In genomic region chr2:162929571-162929970, GRCh38 we compare ENCODE assay signal across 21 cellular contexts.
A peak's percentile ranks its signal among the peaks of the same experiment; 100 is the strongest.
DNase-seq lines count a peak whose midpoint lies in the region; ATAC-seq and TF ChIP-seq lines count a peak whose summit lies in the region.
"Had no signal": no experiment of that assay in that cellular context is flagged by ENCODE, and none has a peak within 500 bp of the region (broad histone marks: within the 10 kb centered on the region; RNA-seq: fewer than 3 reads in every experiment).

No MANE protein-coding gene starts in this region.

- H3K27ac Mint-ChIP-seq in Calu3 (ENCODE audit: unreplicated experiment) = no peak overlapping the region
- no peak overlapping the region for H3K27ac Mint-ChIP-seq in activated CD4-positive, alpha-beta T cell treated with anti-CD3 and anti-CD28 coated beads, Interleukin-2, amount 10 ng/mL, durations not matched to agents 7 days and 5 days
- H3K27ac Mint-ChIP-seq: activated CD4-positive, alpha-beta memory T cell treated with anti-CD3 and anti-CD28 coated beads, Interleukin-2, amount 10 ng/mL, durations not matched to agents 7 days and 5 days; H9 had no signal

- intact Hi-C loops in Calu3 (cut with micrococcal nuclease; ENCODE audit: unreplicated experiment) = no loop called here

- H3K4me1 Mint-ChIP-seq in Calu3 (ENCODE audit: low read depth, unreplicated experiment) = peaks cover 33% of the 10 kb centered on the region
- no peaks in the 10 kb centered on the region for H3K4me1 Mint-ChIP-seq in activated CD4-positive, alpha-beta T cell treated with anti-CD3 and anti-CD28 coated beads, Interleukin-2, amount 10 ng/mL, durations not matched to agents 7 days and 5 days
- H3K4me1 Mint-ChIP-seq: activated CD4-positive, alpha-beta memory T cell treated with anti-CD3 and anti-CD28 coated beads, Interleukin-2, amount 10 ng/mL, durations not matched to agents 7 days and 5 days; H9 had no signal

- BruUV-seq in Calu3 (replicated peaks; lab: Mats Ljungman, UMichigan) = no TSS peak

- H3K4me3 Mint-ChIP-seq in Calu3 (ENCODE audit: low read depth, unreplicated experiment) = no peak overlapping the region
- H3K4me3 Mint-ChIP-seq in activated CD4-positive, alpha-beta T cell treated with anti-CD3 and anti-CD28 coated beads, Interleukin-2, amount 10 ng/mL, durations not matched to agents 7 days and 5 days = no peak overlapping the region
- H3K4me3 Mint-ChIP-seq: activated CD4-positive, alpha-beta memory T cell treated with anti-CD3 and anti-CD28 coated beads, Interleukin-2, amount 10 ng/mL, durations not matched to agents 7 days and 5 days; H9 had no signal

- peaks cover 3% of the 10 kb centered on the region for H3K9me3 Mint-ChIP-seq in Calu3 (ENCODE audit: low read depth, unreplicated experiment)
- no peaks in the 10 kb centered on the region for H3K9me3 Mint-ChIP-seq in activated CD4-positive, alpha-beta T cell treated with anti-CD3 and anti-CD28 coated beads, Interleukin-2, amount 10 ng/mL, durations not matched to agents 7 days and 5 days
- H3K9me3 Mint-ChIP-seq: activated CD4-positive, alpha-beta memory T cell treated with anti-CD3 and anti-CD28 coated beads, Interleukin-2, amount 10 ng/mL, durations not matched to agents 7 days and 5 days had no signal

- no peaks in the 10 kb centered on the region for H3K36me3 Mint-ChIP-seq in Calu3 (ENCODE audit: insufficient read depth, unreplicated experiment)
- H3K36me3 Mint-ChIP-seq in activated CD4-positive, alpha-beta T cell treated with anti-CD3 and anti-CD28 coated beads, Interleukin-2, amount 10 ng/mL, durations not matched to agents 7 days and 5 days (ENCODE audit: low read depth) = no peaks in the 10 kb centered on the region

- H3K27me3 Mint-ChIP-seq in Calu3 (ENCODE audit: unreplicated experiment) = no peaks in the 10 kb centered on the region
- H3K27me3 Mint-ChIP-seq in activated CD4-positive, alpha-beta T cell treated with anti-CD3 and anti-CD28 coated beads, Interleukin-2, amount 10 ng/mL, durations not matched to agents 7 days and 5 days = no peaks in the 10 kb centered on the region
- H3K27me3 Mint-ChIP-seq: activated CD4-positive, alpha-beta memory T cell treated with anti-CD3 and anti-CD28 coated beads, Interleukin-2, amount 10 ng/mL, durations not matched to agents 7 days and 5 days had no signal

- H3K27ac ChIP-seq in epithelial cell of prostate = peak overlapping the region; percentile 88
- H3K27ac ChIP-seq: cardiac muscle cell, RWPE1, thyroid gland had no signal

- peak; percentile 52 for DNase-seq in DMS79 (lab: John Stamatoyannopoulos, UW)
- peak; percentile 35 for DNase-seq in NCI-H226
- no peak for DNase-seq in epithelial cell of prostate (ENCODE audit: low read depth, low spot score)
- peak; percentile 74 for DNase-seq in renal cortical epithelial cell (ENCODE audit: low read depth)
- no peak for DNase-seq in dermis blood vessel endothelial cell
- DNase-seq in Calu3 = no peak
- DNase-seq in activated CD4-positive, alpha-beta T cell treated with anti-CD3 and anti-CD28 coated beads, Interleukin-2, amount 10 ng/mL, durations not matched to agents 7 days and 5 days = no peak
- DNase-seq: activated CD4-positive, alpha-beta memory T cell treated with anti-CD3 and anti-CD28 coated beads, Interleukin-2, amount 10 ng/mL, durations not matched to agents 7 days and 5 days; activated CD4-positive, CD25-positive, alpha-beta regulatory T cell; activated gamma-delta T cell treated with Interleukin-2 at 50 U/mL for 16 hours; activated T-cell treated with anti-CD3 and anti-CD28 coated beads for 4 hours; H9; NCI-H69; spleen; stimulated activated CD4-positive, alpha-beta T cell treated with anti-CD3 and anti-CD28 coated beads, Interleukin-4, amount 100 ng/mL, for 1 hour; stimulated activated naive CD8-positive, alpha-beta T cell treated with anti-CD3 and anti-CD28 coated beads, Interleukin-15, Interleukin-2, amounts not matched to agents 100 U/mL and 50 U/mL, for 24 hours; thyroid gland had no signal

- CTCF ChIA-PET in Calu3 (lab: Charles Lee) = no interaction called here
- CTCF ChIA-PET in activated CD4-positive, alpha-beta T cell treated with anti-CD3 and anti-CD28 coated beads, Interleukin-2, amount 10 ng/mL, durations not matched to agents 7 days and 5 days (lab: Charles Lee) = no interaction called here

- no peak for ATAC-seq in HG02973 (IDR thresholded peaks at IDR 0.05; ENCODE audit: unreplicated experiment)
- ATAC-seq: K562; stimulated activated naive CD8-positive, alpha-beta T cell treated with anti-CD3 and anti-CD28 coated beads, Interleukin-15, Interleukin-2, amounts not matched to agents 100 U/mL and 50 U/mL, for 24 hours had no signal

- no peak for TF ChIP-seq CTCF in Calu3 (IDR thresholded peaks at IDR 0.05; ENCODE audit: unreplicated experiment)

- POLR2A ChIA-PET in activated CD4-positive, alpha-beta T cell treated with anti-CD3 and anti-CD28 coated beads, Interleukin-2, amount 10 ng/mL, durations not matched to agents 7 days and 5 days (lab: Charles Lee) = no interaction called here

Comparison
In these comparisons a context has a peak if more than half of its experiments do, and no peak if none do; other contexts are left out.
1. DNase-seq: peak in DMS79 (single experiment), NCI-H226 (single experiment) and renal cortical epithelial cell (single experiment); none in epithelial cell of prostate (single experiment), dermis blood vessel endothelial cell (single experiment), Calu3 (single experiment) and activated CD4-positive, alpha-beta T cell treated with anti-CD3 and anti-CD28 coated beads, Interleukin-2, amount 10 ng/mL, durations not matched to agents 7 days and 5 days (single experiment).